ENCODE assay signal across 1 cellular context in genomic region chr7:143361552-143362125, GRCh38.
TF ChIP-seq lines count a peak whose summit lies in the region.

No MANE protein-coding gene starts in this region.

TF ChIP-seq in HepG2, 621 proteins besides CTCF, POLR2A, EP300 and RAD21:
- no peak for TF ChIP-seq ZNF235 (CRISPR knock-in tag; IDR thresholded peaks at IDR 0.05; ENCODE audit: borderline replicate concordance)
- no peak for TF ChIP-seq ETV5 (CRISPR knock-in tag; IDR thresholded peaks at IDR 0.05; ENCODE audit: borderline replicate concordance)
- TF ChIP-seq, protein P1, sequence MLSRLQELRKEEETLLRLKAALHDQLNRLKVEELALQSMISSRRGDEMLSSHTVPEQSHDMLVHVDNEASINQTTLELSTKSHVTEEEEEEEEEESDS (CRISPR knock-in tag; IDR thresholded peaks at IDR 0.05; ENCODE audit: borderline replicate concordance): no peak
- no peak for TF ChIP-seq PATZ1 (CRISPR knock-in tag; IDR thresholded peaks at IDR 0.05)
- TF ChIP-seq, protein P2, sequence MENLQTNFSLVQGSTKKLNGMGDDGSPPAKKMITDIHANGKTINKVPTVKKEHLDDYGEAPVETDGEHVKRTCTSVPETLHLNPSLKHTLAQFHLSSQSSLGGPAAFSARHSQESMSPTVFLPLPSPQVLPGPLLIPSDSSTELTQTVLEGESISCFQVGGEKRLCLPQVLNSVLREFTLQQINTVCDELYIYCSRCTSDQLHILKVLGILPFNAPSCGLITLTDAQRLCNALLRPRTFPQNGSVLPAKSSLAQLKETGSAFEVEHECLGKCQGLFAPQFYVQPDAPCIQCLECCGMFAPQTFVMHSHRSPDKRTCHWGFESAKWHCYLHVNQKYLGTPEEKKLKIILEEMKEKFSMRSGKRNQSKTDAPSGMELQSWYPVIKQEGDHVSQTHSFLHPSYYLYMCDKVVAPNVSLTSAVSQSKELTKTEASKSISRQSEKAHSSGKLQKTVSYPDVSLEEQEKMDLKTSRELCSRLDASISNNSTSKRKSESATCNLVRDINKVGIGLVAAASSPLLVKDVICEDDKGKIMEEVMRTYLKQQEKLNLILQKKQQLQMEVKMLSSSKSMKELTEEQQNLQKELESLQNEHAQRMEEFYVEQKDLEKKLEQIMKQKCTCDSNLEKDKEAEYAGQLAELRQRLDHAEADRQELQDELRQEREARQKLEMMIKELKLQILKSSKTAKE (CRISPR knock-in tag; IDR thresholded peaks at IDR 0.05; ENCODE audit: borderline replicate concordance): no peak
- no peak for TF ChIP-seq NR2F2 (IDR thresholded peaks at IDR 0.05; ENCODE audit: borderline replicate concordance, low read depth)
- no peak for TF ChIP-seq KDM5B (CRISPR knock-in tag; IDR thresholded peaks at IDR 0.05; ENCODE audit: borderline replicate concordance)
- TF ChIP-seq SP5 (CRISPR knock-in tag; IDR thresholded peaks at IDR 0.05; ENCODE audit: borderline replicate concordance, low read depth): no peak
- no peak for TF ChIP-seq HINFP (CRISPR knock-in tag; IDR thresholded peaks at IDR 0.05; ENCODE audit: low read depth)
- no peak for TF ChIP-seq ERF (CRISPR knock-in tag; IDR thresholded peaks at IDR 0.05)
- TF ChIP-seq LCORL (IDR thresholded peaks at IDR 0.05): no peak
- no peak for TF ChIP-seq LCORL (CRISPR knock-in tag; IDR thresholded peaks at IDR 0.05)
- no peak for TF ChIP-seq GZF1 (CRISPR knock-in tag; IDR thresholded peaks at IDR 0.05)
- TF ChIP-seq, protein P3, sequence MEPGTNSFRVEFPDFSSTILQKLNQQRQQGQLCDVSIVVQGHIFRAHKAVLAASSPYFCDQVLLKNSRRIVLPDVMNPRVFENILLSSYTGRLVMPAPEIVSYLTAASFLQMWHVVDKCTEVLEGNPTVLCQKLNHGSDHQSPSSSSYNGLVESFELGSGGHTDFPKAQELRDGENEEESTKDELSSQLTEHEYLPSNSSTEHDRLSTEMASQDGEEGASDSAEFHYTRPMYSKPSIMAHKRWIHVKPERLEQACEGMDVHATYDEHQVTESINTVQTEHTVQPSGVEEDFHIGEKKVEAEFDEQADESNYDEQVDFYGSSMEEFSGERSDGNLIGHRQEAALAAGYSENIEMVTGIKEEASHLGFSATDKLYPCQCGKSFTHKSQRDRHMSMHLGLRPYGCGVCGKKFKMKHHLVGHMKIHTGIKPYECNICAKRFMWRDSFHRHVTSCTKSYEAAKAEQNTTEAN (CRISPR knock-in tag; conservative IDR thresholded peaks at IDR 0.05): no peak
- TF ChIP-seq ZNF33A (CRISPR knock-in tag; IDR thresholded peaks at IDR 0.05; ENCODE audit: borderline replicate concordance): no peak
- TF ChIP-seq JUNB (CRISPR knock-in tag; IDR thresholded peaks at IDR 0.05; ENCODE audit: borderline replicate concordance): no peak
- no peak for TF ChIP-seq YEATS2 (CRISPR knock-in tag; IDR thresholded peaks at IDR 0.05; ENCODE audit: borderline replicate concordance)
- no peak for TF ChIP-seq ZNF230 (CRISPR knock-in tag; IDR thresholded peaks at IDR 0.05)
- TF ChIP-seq PREB (CRISPR knock-in tag; IDR thresholded peaks at IDR 0.05): no peak
- TF ChIP-seq, protein P4, sequence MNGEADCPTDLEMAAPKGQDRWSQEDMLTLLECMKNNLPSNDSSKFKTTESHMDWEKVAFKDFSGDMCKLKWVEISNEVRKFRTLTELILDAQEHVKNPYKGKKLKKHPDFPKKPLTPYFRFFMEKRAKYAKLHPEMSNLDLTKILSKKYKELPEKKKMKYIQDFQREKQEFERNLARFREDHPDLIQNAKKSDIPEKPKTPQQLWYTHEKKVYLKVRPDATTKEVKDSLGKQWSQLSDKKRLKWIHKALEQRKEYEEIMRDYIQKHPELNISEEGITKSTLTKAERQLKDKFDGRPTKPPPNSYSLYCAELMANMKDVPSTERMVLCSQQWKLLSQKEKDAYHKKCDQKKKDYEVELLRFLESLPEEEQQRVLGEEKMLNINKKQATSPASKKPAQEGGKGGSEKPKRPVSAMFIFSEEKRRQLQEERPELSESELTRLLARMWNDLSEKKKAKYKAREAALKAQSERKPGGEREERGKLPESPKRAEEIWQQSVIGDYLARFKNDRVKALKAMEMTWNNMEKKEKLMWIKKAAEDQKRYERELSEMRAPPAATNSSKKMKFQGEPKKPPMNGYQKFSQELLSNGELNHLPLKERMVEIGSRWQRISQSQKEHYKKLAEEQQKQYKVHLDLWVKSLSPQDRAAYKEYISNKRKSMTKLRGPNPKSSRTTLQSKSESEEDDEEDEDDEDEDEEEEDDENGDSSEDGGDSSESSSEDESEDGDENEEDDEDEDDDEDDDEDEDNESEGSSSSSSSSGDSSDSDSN (CRISPR knock-in tag; IDR thresholded peaks at IDR 0.05): no peak
